In genomic region chr19:11204943-11205349, GRCh38 we compare ENCODE assay signal across 13 cellular contexts. TPM values are rescaled to one million over a fixed set of nuclear protein-coding genes. Genes with fewer than 3 reads are reported as not detected.
DNase-seq lines count a peak whose midpoint lies in the region; ATAC-seq and TF ChIP-seq lines count a peak whose summit lies in the region.
"Had no signal": no experiment of that assay in that cellular context is flagged by ENCODE, and none has a peak within 500 bp of the region (broad histone marks: within the 10 kb centered on the region; RNA-seq: fewer than 3 reads in every experiment).

No MANE protein-coding gene starts in this region.

- peaks cover 0 to 29% (median 0%) of the 10 kb centered on the region in 11 experiments; a peak in 6 of 22 replicates for H4K20me1 ChIP-seq in BLaER1 treated with 17β-estradiol and CSF1 and Interleukin-3, amounts not matched to agents 10 nM and 100 nM

- no peaks in the 10 kb centered on the region for H3K9me3 ChIP-seq in BLaER1 treated with 17β-estradiol and CSF1 and Interleukin-3, amounts not matched to agents 10 nM and 100 nM (replicated peaks in 1 of 11)
- H3K9me3 ChIP-seq in T-helper 17 cell (ENCODE audit: control insufficient read depth, low read length, poor library complexity, severe bottlenecking): no peaks in the 10 kb centered on the region

- H3K36me3 Mint-ChIP-seq in osteocyte (ENCODE audit: unreplicated experiment) (peaks cover 9% of the 10 kb centered on the region), T-helper 17 cell (ENCODE audit: low read depth) (no peaks in the 10 kb centered on the region)
- H3K36me3 Mint-ChIP-seq: activated naive CD4-positive, alpha-beta T cell treated with anti-CD3 and anti-CD28 coated beads, Interleukin-2, amount 50 U/mL, for 24 hours; T-cell had no signal

- no peaks in the 10 kb centered on the region for H3K9me3 Mint-ChIP-seq in osteocyte (ENCODE audit: unreplicated experiment)
- H3K9me3 Mint-ChIP-seq: activated naive CD4-positive, alpha-beta T cell treated with anti-CD3 and anti-CD28 coated beads, Interleukin-2, amount 50 U/mL, for 24 hours; T-cell had no signal

- peak overlapping the region; percentile 10 to 91 (median 77) for H3K4me2 ChIP-seq in BLaER1 treated with 17β-estradiol and CSF1 and Interleukin-3, amounts not matched to agents 10 nM and 100 nM
- H3K4me2 ChIP-seq: hepatocyte had no signal

- TF ChIP-seq CTCF in epithelial cell of proximal tubule (conservative IDR thresholded peaks at IDR 0.05; ENCODE audit: low read depth, low read length) (no peak), osteocyte (IDR thresholded peaks at IDR 0.05) (no peak)

- H3K4me3 Mint-ChIP-seq in osteocyte (ENCODE audit: unreplicated experiment) (no peak overlapping the region), T-helper 17 cell (no peak overlapping the region)
- H3K4me3 Mint-ChIP-seq: activated naive CD4-positive, alpha-beta T cell treated with anti-CD3 and anti-CD28 coated beads, Interleukin-2, amount 50 U/mL, for 24 hours; T-cell had no signal

- H3K36me3 ChIP-seq in BLaER1 treated with 17β-estradiol and CSF1 and Interleukin-3, amounts not matched to agents 10 nM and 100 nM: no peaks in the 10 kb centered on the region

- ATAC-seq in T-helper 17 cell: no peak

- peaks cover 27 to 55% (median 39%) of the 10 kb centered on the region in 10 experiments for H3K4me1 ChIP-seq in BLaER1 treated with 17β-estradiol and CSF1 and Interleukin-3, amounts not matched to agents 10 nM and 100 nM

- H3K4me3 ChIP-seq in BLaER1 treated with 17β-estradiol and CSF1 and Interleukin-3, amounts not matched to agents 10 nM and 100 nM: 0 out of 20 replicates have a peak overlapping the region, but pooled peaks of 1 of the 10 experiments have one; percentile 9
- no peak overlapping the region for H3K4me3 ChIP-seq in epithelial cell of proximal tubule (ENCODE audit: low read depth, low read length)
- H3K4me3 ChIP-seq: hepatocyte had no signal

- H3K9ac ChIP-seq in BLaER1 treated with 17β-estradiol and CSF1 and Interleukin-3, amounts not matched to agents 10 nM and 100 nM: peak overlapping the region in 7 of 11 experiments; percentile 16 to 63 (median 42); a peak in 7 of 22 replicates

- H3K27me3 Mint-ChIP-seq in osteocyte (ENCODE audit: unreplicated experiment): no peaks in the 10 kb centered on the region
- peaks cover 9% of the 10 kb centered on the region for H3K27me3 Mint-ChIP-seq in T-helper 17 cell

- H3K4me1 Mint-ChIP-seq in osteocyte (ENCODE audit: unreplicated experiment) (peaks cover 37% of the 10 kb centered on the region), T-helper 17 cell (peaks cover 8% of the 10 kb centered on the region)
- H3K4me1 Mint-ChIP-seq: activated naive CD4-positive, alpha-beta T cell treated with anti-CD3 and anti-CD28 coated beads, Interleukin-2, amount 50 U/mL, for 24 hours had no signal

- DNase-seq in NCI-H69 (lab: John Stamatoyannopoulos, UW): peak; percentile 87
- DNase-seq in epithelial cell of proximal tubule (ENCODE audit: low read depth): peak; percentile 39
- DNase-seq in osteocyte (ENCODE audit: extremely low spot score, unreplicated experiment): peak; percentile 90
- no peak for DNase-seq in NCI-H510A (lab: John Stamatoyannopoulos, UW)
- no peak for DNase-seq in T-helper 17 cell
- DNase-seq in islet precursor cell: no peak
- no peak for DNase-seq in cerebellum (ENCODE audit: low spot score)
- DNase-seq: Karpas-422, T-cell had no signal

- H3K27ac Mint-ChIP-seq in osteocyte (ENCODE audit: unreplicated experiment) (peak overlapping the region; percentile 95), T-helper 17 cell (no peak overlapping the region)
- H3K27ac Mint-ChIP-seq: activated naive CD4-positive, alpha-beta T cell treated with anti-CD3 and anti-CD28 coated beads, Interleukin-2, amount 50 U/mL, for 24 hours; T-cell had no signal

- H3K27me3 ChIP-seq in BLaER1 treated with 17β-estradiol and CSF1 and Interleukin-3, amounts not matched to agents 10 nM and 100 nM: peaks cover 0 to 14% (median 0%) of the 10 kb centered on the region in 11 experiments; a peak in 5 of 22 replicates
- H3K27me3 ChIP-seq: hepatocyte had no signal

- H3K27ac ChIP-seq in BLaER1 treated with 17β-estradiol and CSF1 and Interleukin-3, amounts not matched to agents 10 nM and 100 nM: peak overlapping the region in 8 of 11 experiments; percentile 22 to 74 (median 65); a peak in 12 of 22 replicates
- H3K27ac ChIP-seq: hepatocyte had no signal

RNA-seq across cellular contexts. Expression of gene KANK2, which starts 7.6 kb away (rescaled TPM):
- total RNA-seq in epithelial cell of proximal tubule (78.3 and 94.0 TPM in 2 replicates), osteocyte (386 and 387 TPM in 2 replicates), T-helper 17 cell (under 1 TPM; 0.63 to 0.72 TPM), cerebellum (34.3 TPM)

RNA-seq across cellular contexts. Expression of gene ANGPTL8, which starts 34.5 kb away (rescaled TPM):
- total RNA-seq in epithelial cell of proximal tubule (not detected in 2 replicates), osteocyte (not detected in 2 replicates), T-helper 17 cell (not detected), cerebellum (not detected)
- total RNA-seq: mononuclear cell, T-cell had no signal

RNA-seq across cellular contexts. Expression of gene SPC24, which starts 49.4 kb away (rescaled TPM):
- total RNA-seq in epithelial cell of proximal tubule: 33.0 and 76.1 TPM in 2 replicates
- total RNA-seq in osteocyte: 11.9 and 13.5 TPM in 2 replicates
- under 1 TPM; 0.62 to 0.89 TPM for total RNA-seq in T-helper 17 cell
- total RNA-seq in cerebellum: 13.3 TPM

RNA-seq across cellular contexts. Expression of gene DOCK6, which starts 57.4 kb away (rescaled TPM):
- total RNA-seq in epithelial cell of proximal tubule: 17.2 and 17.7 TPM in 2 replicates
- total RNA-seq in osteocyte: 81.7 and 86.9 TPM in 2 replicates
- total RNA-seq in T-helper 17 cell: 1 to 10 TPM in 1 of 2 donors, under 1 TPM in 1; 0.62 to 6.1 TPM
- 10.5 TPM for total RNA-seq in cerebellum

Comparison
In these comparisons a context has a peak if more than half of its experiments do, and no peak if none do; other contexts are left out.
1. DNase-seq: peak in NCI-H69 (single experiment), epithelial cell of proximal tubule (single experiment) and osteocyte (single experiment); none in NCI-H510A (single experiment), T-helper 17 cell (0 of 3), islet precursor cell (single experiment) and cerebellum (single experiment).
2. RNA of gene KANK2, which starts 7.6 kb away (total RNA-seq): 386 to 387 TPM in osteocyte, 78.3 to 94.0 TPM in epithelial cell of proximal tubule and 34.3 TPM in cerebellum (single experiment); 0.63 to 0.72 TPM in T-helper 17 cell; every median in the first group is over 10 times any median in the second.